In the genomic region with DNA sequence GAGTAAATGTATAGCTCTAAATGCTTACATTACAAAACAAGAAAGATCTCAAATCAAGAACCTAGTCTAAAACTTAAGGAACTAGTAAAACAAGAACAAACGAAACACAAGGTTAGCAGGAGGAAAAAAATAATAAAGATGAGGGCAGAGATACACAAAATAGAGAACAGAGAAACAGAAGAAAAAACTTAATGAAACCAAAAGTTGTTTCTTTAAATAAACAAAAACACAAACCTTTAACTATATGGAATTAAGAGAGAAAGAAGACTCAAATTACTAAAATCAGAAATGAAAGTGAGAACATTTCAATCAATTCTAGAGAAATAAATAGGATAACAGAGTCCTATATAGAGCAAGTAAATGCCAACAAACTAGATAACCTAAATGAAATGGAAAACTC, we compare ENCODE assay signal across 20 cellular contexts. TPM values are rescaled to one million over a fixed set of nuclear protein-coding genes. Genes with fewer than 3 reads are reported as not detected.
DNase-seq lines count a peak whose midpoint lies in the region; ATAC-seq, FAIRE-seq and TF ChIP-seq lines count a peak whose summit lies in the region.
"Had no signal": no experiment of that assay in that cellular context is flagged by ENCODE, and none has a peak within 500 bp of the region (broad histone marks: within the 10 kb centered on the region; RNA-seq: fewer than 3 reads in every experiment).

No MANE protein-coding gene starts in this region.

- WGBS in pancreas, 2 donors, result 74 to 76% methylated on average over 1 of the region's 1 CpG

- H3K4me3 Mint-ChIP-seq in activated CD4-positive, alpha-beta T cell treated with anti-CD3 and anti-CD28 coated beads, Interleukin-2, amount 10 ng/mL, durations not matched to agents 24 days and 14 days, result peak overlapping the region; percentile 42
- peak overlapping the region; percentile 4 for H3K4me3 Mint-ChIP-seq in T-helper 17 cell
- H3K4me3 Mint-ChIP-seq: activated CD8-positive, alpha-beta T cell treated with anti-CD3 and anti-CD28 coated beads, Interleukin-2, amount 10 ng/mL, durations not matched to agents 7 days and 5 days; CD14-positive monocyte had no signal

- peaks cover 31% of the 10 kb centered on the region for H3K9me3 Mint-ChIP-seq in activated CD4-positive, alpha-beta T cell treated with anti-CD3 and anti-CD28 coated beads, Interleukin-2, amount 10 ng/mL, durations not matched to agents 24 days and 14 days

- H3K36me3 ChIP-seq in pancreas, result no peaks in the 10 kb centered on the region
- H3K36me3 ChIP-seq in osteoblast (ENCODE audit: insufficient read depth, low read length), result peaks cover 9% of the 10 kb centered on the region
- H3K36me3 ChIP-seq: prostate gland had no signal

- H3K27ac ChIP-seq in pancreas, result no peak overlapping the region
- no peak overlapping the region for H3K27ac ChIP-seq in osteoblast (ENCODE audit: low read depth, low read length)
- H3K27ac ChIP-seq: prostate gland had no signal

- H3K4me3 ChIP-seq in pancreas (no peak overlapping the region), osteoblast (ENCODE audit: insufficient read depth, low read length) (no peak overlapping the region)
- H3K4me3 ChIP-seq: prostate gland, smooth muscle cell had no signal

- H3K27me3 ChIP-seq in pancreas (no peaks in the 10 kb centered on the region), osteoblast (ENCODE audit: insufficient read depth, low read length) (no peaks in the 10 kb centered on the region)

- intact Hi-C loops in activated CD4-positive, alpha-beta T cell treated with anti-CD3 and anti-CD28 coated beads, Interleukin-2, amount 10 ng/mL, durations not matched to agents 24 days and 14 days (cut with micrococcal nuclease), result no loop called here
- intact Hi-C loops in pancreas (cut with DNase I), result no loop called here

- no peak for DNase-seq in activated CD4-positive, alpha-beta T cell treated with anti-CD3 and anti-CD28 coated beads, Interleukin-2, amount 10 ng/mL, durations not matched to agents 24 days and 14 days
- DNase-seq in activated CD4-positive, alpha-beta T cell treated with anti-CD3 and anti-CD28 coated beads, Interleukin-2, amount 50 U/mL, for 1 hour, result no peak
- DNase-seq in T-helper 17 cell, result no peak
- DNase-seq in pancreas, result no peak
- no peak for DNase-seq in osteoblast (ENCODE audit: insufficient read length, low spot score, missing footprints)
- DNase-seq in foreskin melanocyte, result no peak
- DNase-seq: activated CD8-positive, alpha-beta T cell treated with anti-CD3 and anti-CD28 coated beads, Interleukin-2, amount 10 ng/mL, durations not matched to agents 7 days and 5 days; activated gamma-delta T cell; erythroblast; Karpas-422; NCI-H1417; NK-92 treated with Interleukin-12 subunit alpha and Interleukin-12 subunit beta, amount 100 ng/mL, for 24 hours; RPMI8226; stimulated activated naive CD4-positive, alpha-beta T cell; trophoblast cell had no signal

- H3K36me3 Mint-ChIP-seq in activated CD4-positive, alpha-beta T cell treated with anti-CD3 and anti-CD28 coated beads, Interleukin-2, amount 10 ng/mL, durations not matched to agents 24 days and 14 days (ENCODE audit: low read depth), result peaks cover 71% of the 10 kb centered on the region
- H3K36me3 Mint-ChIP-seq in T-helper 17 cell (ENCODE audit: low read depth), result peaks cover 6% of the 10 kb centered on the region

- H3K27ac Mint-ChIP-seq in activated CD4-positive, alpha-beta T cell treated with anti-CD3 and anti-CD28 coated beads, Interleukin-2, amount 10 ng/mL, durations not matched to agents 24 days and 14 days, result peak overlapping the region; percentile 70
- H3K27ac Mint-ChIP-seq in T-helper 17 cell, result peak overlapping the region; percentile 65
- H3K27ac Mint-ChIP-seq: activated CD8-positive, alpha-beta T cell treated with anti-CD3 and anti-CD28 coated beads, Interleukin-2, amount 10 ng/mL, durations not matched to agents 7 days and 5 days had no signal

- TF ChIP-seq CTCF in pancreas (IDR thresholded peaks at IDR 0.05), result no peak
- no peak for TF ChIP-seq CTCF in osteoblast (IDR thresholded peaks at IDR 0.05; ENCODE audit: extremely low read depth, low read depth, low read length)

- no peaks in the 10 kb centered on the region for H3K27me3 Mint-ChIP-seq in activated CD4-positive, alpha-beta T cell treated with anti-CD3 and anti-CD28 coated beads, Interleukin-2, amount 10 ng/mL, durations not matched to agents 24 days and 14 days
- no peaks in the 10 kb centered on the region for H3K27me3 Mint-ChIP-seq in T-helper 17 cell

- H3K4me1 ChIP-seq in pancreas (no peaks in the 10 kb centered on the region), osteoblast (ENCODE audit: insufficient read depth, low read length) (peaks cover 3% of the 10 kb centered on the region)
- H3K4me1 ChIP-seq: prostate gland had no signal

- FAIRE-seq in pancreas (lab: Jason Lieb, UNC), result peak; percentile 45

- ATAC-seq in GM21529 (IDR thresholded peaks at IDR 0.05; ENCODE audit: unreplicated experiment), result peak; percentile 74
- no peak for ATAC-seq in T-helper 17 cell
- ATAC-seq in pancreas, result no peak
- ATAC-seq in HG03108 (IDR thresholded peaks at IDR 0.05; ENCODE audit: unreplicated experiment), result no peak
- ATAC-seq: activated CD8-positive, alpha-beta T cell treated with anti-CD3 and anti-CD28 coated beads, Interleukin-2, amount 10 ng/mL, durations not matched to agents 7 days and 5 days had no signal

- H2AFZ ChIP-seq in osteoblast (ENCODE audit: low read length), result no peak overlapping the region

- H3K4me1 Mint-ChIP-seq in activated CD4-positive, alpha-beta T cell treated with anti-CD3 and anti-CD28 coated beads, Interleukin-2, amount 10 ng/mL, durations not matched to agents 24 days and 14 days, result peaks cover 27% of the 10 kb centered on the region
- peaks cover 18% of the 10 kb centered on the region for H3K4me1 Mint-ChIP-seq in T-helper 17 cell

- H3K9me3 ChIP-seq in T-helper 17 cell (ENCODE audit: control insufficient read depth, low read length, poor library complexity, severe bottlenecking) (no peaks in the 10 kb centered on the region), pancreas (no peaks in the 10 kb centered on the region), osteoblast (ENCODE audit: low read depth, low read length) (peaks cover 8% of the 10 kb centered on the region)
- H3K9me3 ChIP-seq: prostate gland had no signal

- no peak overlapping the region for H3K4me2 ChIP-seq in osteoblast (ENCODE audit: insufficient read depth, low read length)
- H3K4me2 ChIP-seq: smooth muscle cell had no signal

- H4K20me1 ChIP-seq in osteoblast (ENCODE audit: insufficient read depth, low read length), result peaks cover 42% of the 10 kb centered on the region

- H3K79me2 ChIP-seq in osteoblast (ENCODE audit: insufficient read depth, low read length), result peaks cover 100% of the 10 kb centered on the region

RNA-seq across cellular contexts. Expression of gene DLG1, which starts 59.6 kb away (rescaled TPM):
- 81.1 and 84.1 TPM in 2 replicates for total RNA-seq in activated CD4-positive, alpha-beta T cell treated with anti-CD3 and anti-CD28 coated beads, Interleukin-2, amount 10 ng/mL, durations not matched to agents 24 days and 14 days
- total RNA-seq in T-helper 17 cell, result 10 to 100 TPM; 87.5 to 99.7 TPM
- 10 to 100 TPM; 21.3 to 47.9 (median 35.0) TPM for total RNA-seq in pancreas
- 10 to 100 TPM; 15.9 to 20.5 TPM for polyA plus RNA-seq in pancreas
- total RNA-seq in osteoblast, result 76.6 and 79.3 TPM in 2 replicates
